Comparison of ENCODE assay signal across 8 cellular contexts in genomic region chr22:29553391-29554224, GRCh38. TPM values are rescaled to one million over a fixed set of nuclear protein-coding genes. Genes with fewer than 3 reads are reported as not detected.
DNase-seq lines count a peak whose midpoint lies in the region; ATAC-seq lines count a peak whose summit lies in the region.

THOC5 (minus strand) TSS chr22:29553757; CDS start chr22:29549147, 4,610 bp downstream.

- DNase-seq in CD1c-positive myeloid dendritic cell (ENCODE audit: extremely low spot score): peak; percentile 93
- DNase-seq in NCI-H748 (lab: John Stamatoyannopoulos, UW; ENCODE audit: unreplicated experiment): peak; percentile 96
- peak; percentile 84 for DNase-seq in activated CD4-positive, alpha-beta T cell treated with anti-CD3 and anti-CD28 coated beads, Interleukin-2, amount 50 U/mL, for 1 hour
- DNase-seq in dedifferentiated amniotic fluid mesenchymal stem cell (ENCODE audit: extremely low spot score): peak; percentile 94
- peak; percentile 94 for DNase-seq in left lobe of liver (ENCODE audit: low spot score)
- peak; percentile 85 for DNase-seq in stimulated activated CD4-positive, alpha-beta T cell treated with anti-CD3 and anti-CD28 coated beads, Interleukin-2, amount 100 ng/mL, for 4 hours (ENCODE audit: low read depth)

- ATAC-seq in GM19372 (IDR thresholded peaks at IDR 0.05; ENCODE audit: low read depth, unreplicated experiment) (peak; percentile 100), HG03558 (IDR thresholded peaks at IDR 0.05; ENCODE audit: extremely low read depth, unreplicated experiment) (peak; percentile 61), left lobe of liver (peak; percentile 90)

RNA-seq across cellular contexts. Expression of gene THOC5, which starts in this region (rescaled TPM):
- 17.4 TPM for total RNA-seq in left lobe of liver

Comparison
In these comparisons a context has a peak if more than half of its experiments do, and no peak if none do; other contexts are left out.
1. Peak in every context shown above with its lines: DNase-seq and ATAC-seq.